Comparison of ENCODE assay signal across 17 cellular contexts in the genomic region with DNA sequence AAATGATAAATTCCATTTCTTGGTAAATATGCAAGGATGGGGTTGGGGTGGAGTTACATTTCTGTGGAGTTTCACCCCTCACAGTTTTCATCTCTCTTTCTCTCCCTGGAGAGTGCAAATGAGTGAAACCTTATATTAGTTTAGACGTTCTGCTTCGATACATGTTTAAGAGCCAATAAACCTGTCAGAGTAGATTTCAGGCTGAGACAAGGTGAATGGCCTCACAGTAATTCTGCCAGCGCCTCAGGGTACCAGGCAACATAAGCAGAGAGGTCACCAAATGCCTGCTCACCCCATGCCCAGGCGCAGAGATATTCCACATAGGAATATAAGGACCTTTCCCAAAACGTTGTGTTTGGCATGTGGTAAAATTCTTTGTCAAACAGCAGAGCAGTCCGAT.
DNase-seq lines count a peak whose midpoint lies in the region; ATAC-seq and TF ChIP-seq lines count a peak whose summit lies in the region.
"Had no signal": no experiment of that assay in that cellular context is flagged by ENCODE, and none has a peak within 500 bp of the region (broad histone marks: within the 10 kb centered on the region; RNA-seq: fewer than 3 reads in every experiment).

No MANE protein-coding gene starts in this region.

- H3K36me3 Mint-ChIP-seq in nephron progenitor cell (ENCODE audit: low read depth), result peaks cover 45% of the 10 kb centered on the region

- H3K4me1 ChIP-seq in PC-3 (ENCODE audit: insufficient read depth, low read length) (peaks cover 13% of the 10 kb centered on the region), right atrium auricular region (peaks cover 0 to 11% of the 10 kb centered on the region in 2 donors)
- H3K4me1 ChIP-seq: upper lobe of left lung had no signal

- H3K4me3 ChIP-seq in PC-3 (ENCODE audit: low read length) (no peak overlapping the region), right atrium auricular region (no peak overlapping the region)
- H3K4me3 ChIP-seq: upper lobe of left lung had no signal

- H3K9me3 ChIP-seq in PC-3 (ENCODE audit: low read length) (no peaks in the 10 kb centered on the region), right atrium auricular region (no peaks in the 10 kb centered on the region)
- H3K9me3 ChIP-seq: upper lobe of left lung had no signal

- H4K20me1 ChIP-seq in PC-3 (ENCODE audit: low read length), result no peaks in the 10 kb centered on the region

- H3F3A ChIP-seq in PC-3 (ENCODE audit: low read length, unreplicated experiment), result no peaks in the 10 kb centered on the region

- ATAC-seq in PC-3, result no peak
- ATAC-seq in GM18907 (IDR thresholded peaks at IDR 0.05; ENCODE audit: unreplicated experiment), result no peak

- peak overlapping the region; percentile 91 for H3K27ac Mint-ChIP-seq in nephron progenitor cell
- H3K27ac Mint-ChIP-seq: activated naive CD8-positive, alpha-beta T cell treated with anti-CD3 and anti-CD28 coated beads, Interleukin-2, amount 50 U/mL, for 24 hours; B cell had no signal

- H3K4me3 Mint-ChIP-seq in nephron progenitor cell, result peak overlapping the region; percentile 16
- H3K4me3 Mint-ChIP-seq: activated naive CD8-positive, alpha-beta T cell treated with anti-CD3 and anti-CD28 coated beads, Interleukin-2, amount 50 U/mL, for 24 hours; B cell had no signal

- H3K4me2 ChIP-seq in PC-3 (ENCODE audit: low read length), result peak overlapping the region; percentile 48; the same call in 1 of the 2 replicates

- POLR2A ChIA-PET in PC-3 (lab: Charles Lee; ENCODE audit: unreplicated experiment), result no interaction called here

- H3K27me3 ChIP-seq in PC-3 (ENCODE audit: low read length) (peaks cover 8% of the 10 kb centered on the region; the same call in 1 of the 2 replicates), right atrium auricular region (no peaks in the 10 kb centered on the region)
- H3K27me3 ChIP-seq: upper lobe of left lung had no signal

- intact Hi-C loops in PC-3 (cut with micrococcal nuclease), result loop anchor here (10.0 kb wide), 2 partner anchors 258 to 332 kb away; no protein-coding TSS in a partner anchor

- no peaks in the 10 kb centered on the region for H3K9me2 ChIP-seq in PC-3 (replicated peaks; ENCODE audit: low read length)

- H3K36me3 ChIP-seq in PC-3 (ENCODE audit: low read depth, low read length) (no peaks in the 10 kb centered on the region), right atrium auricular region (no peaks in the 10 kb centered on the region)
- H3K36me3 ChIP-seq: upper lobe of left lung had no signal

- CTCF ChIA-PET in PC-3 (lab: Charles Lee), result no interaction called here

- no peak overlapping the region for H3K9ac ChIP-seq in PC-3 (ENCODE audit: low read length)

- no peaks in the 10 kb centered on the region for H3K27me3 Mint-ChIP-seq in nephron progenitor cell (ENCODE audit: low read depth, poor library complexity)

- H3K9me3 Mint-ChIP-seq in nephron progenitor cell, result peaks cover 41% of the 10 kb centered on the region
- H3K9me3 Mint-ChIP-seq: activated naive CD8-positive, alpha-beta T cell treated with anti-CD3 and anti-CD28 coated beads, Interleukin-2, amount 50 U/mL, for 24 hours had no signal

- TF ChIP-seq CTCF in PC-3 (conservative IDR thresholded peaks at IDR 0.05; ENCODE audit: low read depth, low read length) (no peak), nephron progenitor cell (IDR thresholded peaks at IDR 0.05) (no peak), right atrium auricular region (IDR thresholded peaks at IDR 0.05) (no peak)

- H3K27ac ChIP-seq in PC-3 (ENCODE audit: low read length), result no peak overlapping the region
- no peak overlapping the region for H3K27ac ChIP-seq in right atrium auricular region
- H3K27ac ChIP-seq: HL-60, upper lobe of left lung had no signal

- DNase-seq in DMS53 treated with DMSO at 0.1 percent for 48 hours (lab: John Stamatoyannopoulos, UW; ENCODE audit: unreplicated experiment) (peak; percentile 51), NCI-H187 treated with DMSO at 0.1 percent for 48 hours (lab: John Stamatoyannopoulos, UW) (peak; percentile 57), PC-3 (peak; percentile 5), nephron progenitor cell (peak; percentile 43), right atrium auricular region (ENCODE audit: low spot score) (no peak), NCI-H2227 treated with DMSO at 0.1 percent for 48 hours (lab: John Stamatoyannopoulos, UW) (no peak)
- DNase-seq in stimulated activated CD4-positive, alpha-beta T cell treated with anti-CD3 and anti-CD28 coated beads, Interleukin-12 subunit alpha, Interleukin-12 subunit beta, amount 100 ng/mL, for 4 hours, result no peak
- DNase-seq: activated CD4-positive, alpha-beta T cell treated with anti-CD3 and anti-CD28 coated beads for 4 hours; activated naive CD8-positive, alpha-beta T cell treated with anti-CD3 and anti-CD28 coated beads, Interleukin-2, amount 50 U/mL, for 24 hours; glutamatergic neuron; stimulated activated CD4-positive, alpha-beta T cell treated with anti-CD3 and anti-CD28 coated beads, Interleukin-2, amount 100 ng/mL, for 24 hours; stimulated activated CD8-positive, alpha-beta memory T cell treated with anti-CD3 and anti-CD28 coated beads, Interleukin-4, amount 100 ng/mL, for 48 hours; T-helper 9 cell; upper lobe of left lung had no signal

- H2AFZ ChIP-seq in PC-3 (ENCODE audit: low read length), result no peak overlapping the region

- no TSS peak for BruUV-seq in PC-3 (replicated peaks; lab: Mats Ljungman, UMichigan)

- peaks cover 57% of the 10 kb centered on the region for H3K4me1 Mint-ChIP-seq in nephron progenitor cell
- H3K4me1 Mint-ChIP-seq: B cell had no signal

- no peaks in the 10 kb centered on the region for H3K79me2 ChIP-seq in PC-3 (ENCODE audit: low read length)

Comparison
In these comparisons a context has a peak if more than half of its experiments do, and no peak if none do; other contexts are left out.
1. DNase-seq: peak in DMS53 treated with DMSO at 0.1 percent for 48 hours (single experiment), NCI-H187 treated with DMSO at 0.1 percent for 48 hours (single experiment), PC-3 (single experiment) and nephron progenitor cell (single experiment); none in stimulated activated CD4-positive, alpha-beta T cell treated with anti-CD3 and anti-CD28 coated beads, Interleukin-12 subunit alpha, Interleukin-12 subunit beta, amount 100 ng/mL, for 4 hours (single experiment), right atrium auricular region (single experiment) and NCI-H2227 treated with DMSO at 0.1 percent for 48 hours (single experiment).